In genomic region chr9:72351538-72352453, GRCh38 we compare ENCODE assay signal across 12 cellular contexts. TPM values are rescaled to one million over a fixed set of nuclear protein-coding genes. Genes with fewer than 3 reads are reported as not detected.
DNase-seq lines count a peak whose midpoint lies in the region; ATAC-seq and TF ChIP-seq lines count a peak whose summit lies in the region.
"Had no signal": no experiment of that assay in that cellular context is flagged by ENCODE, and none has a peak within 500 bp of the region (broad histone marks: within the 10 kb centered on the region; RNA-seq: fewer than 3 reads in every experiment).

No MANE protein-coding gene starts in this region.

- peak; percentile 24 for DNase-seq in DMS 273 (lab: John Stamatoyannopoulos, UW; ENCODE audit: unreplicated experiment)
- no peak for DNase-seq in DMS 273 treated with DMSO at 0.1 percent for 48 hours (lab: John Stamatoyannopoulos, UW)
- peak; percentile 79 for DNase-seq in Panc1 (ENCODE audit: low read depth, low spot score)
- DNase-seq in epithelial cell of esophagus (ENCODE audit: low read depth), result peak; percentile 92
- DNase-seq in osteoblast (ENCODE audit: insufficient read length, low spot score, missing footprints), result peak; percentile 89
- no peak for DNase-seq in vagina (ENCODE audit: extremely low spot score in 2 of 2)
- no peak for DNase-seq in activated CD8-positive, alpha-beta memory T cell treated with anti-CD3 and anti-CD28 coated beads, Interleukin-2, amount 50 U/mL, for 48 hours
- DNase-seq in activated naive CD4-positive, alpha-beta T cell treated with Interleukin-2 at 50 U/mL for 16 hours, result no peak
- DNase-seq: 8988T, DMS79, Karpas-422, NCI-H446 treated with DMSO at 0.1 percent for 48 hours had no signal

- peak; percentile 85 for ATAC-seq in Panc1

- intact Hi-C loops in Panc1 (cut with micrococcal nuclease; ENCODE audit: unreplicated experiment), result loop anchor here (10.0 kb wide), 1 partner anchor 67 kb away; no protein-coding TSS in a partner anchor
- intact Hi-C loops in vagina (cut with DNase I), result no loop called here

- H3K4me1 ChIP-seq in Panc1 (ENCODE audit: control insufficient read depth, insufficient read depth, low read length), result peaks cover 49% of the 10 kb centered on the region
- H3K4me1 ChIP-seq in osteoblast (ENCODE audit: insufficient read depth, low read length), result peaks cover 8% of the 10 kb centered on the region
- peaks cover 20% of the 10 kb centered on the region for H3K4me1 ChIP-seq in vagina

- no peak for TF ChIP-seq POLR2A in vagina (IDR thresholded peaks at IDR 0.05)

- TF ChIP-seq CTCF in Panc1 (IDR thresholded peaks at IDR 0.05), result no peak
- no peak for TF ChIP-seq CTCF in epithelial cell of esophagus (IDR thresholded peaks at IDR 0.05; ENCODE audit: insufficient read depth, low read depth, low read length, missing control alignments)
- TF ChIP-seq CTCF in osteoblast (IDR thresholded peaks at IDR 0.05; ENCODE audit: extremely low read depth, low read depth, low read length), result no peak
- no peak for TF ChIP-seq CTCF in vagina (IDR thresholded peaks at IDR 0.05)

- H3K4me3 ChIP-seq in Panc1 (ENCODE audit: low read depth in 2 of 2, low read length in 2 of 2), result no peak overlapping the region
- no peak overlapping the region for H3K4me3 ChIP-seq in epithelial cell of esophagus (ENCODE audit: low read length)
- H3K4me3 ChIP-seq in osteoblast (ENCODE audit: insufficient read depth, low read length), result no peak overlapping the region
- H3K4me3 ChIP-seq in vagina, result no peak overlapping the region

- peaks cover 11% of the 10 kb centered on the region for H3K79me2 ChIP-seq in osteoblast (ENCODE audit: insufficient read depth, low read length)

- H3K36me3 ChIP-seq in Panc1 (ENCODE audit: control insufficient read depth, insufficient read depth, low read length) (peaks cover 14% of the 10 kb centered on the region; the same call in 1 of the 2 replicates), osteoblast (ENCODE audit: insufficient read depth, low read length) (peaks cover 33% of the 10 kb centered on the region), vagina (peaks cover 0 to 37% of the 10 kb centered on the region in 2 donors)

- H3K27ac ChIP-seq in Panc1 (ENCODE audit: low read length) (peak overlapping the region; percentile 65), osteoblast (ENCODE audit: low read depth, low read length) (no peak overlapping the region), vagina (no peak overlapping the region)

- H3K27me3 ChIP-seq in Panc1 (ENCODE audit: control insufficient read depth, insufficient read depth, low read length) (no peaks in the 10 kb centered on the region), osteoblast (ENCODE audit: insufficient read depth, low read length) (no peaks in the 10 kb centered on the region), vagina (no peaks in the 10 kb centered on the region)

- in situ Hi-C loops in Panc1 (cut with HindIII; ENCODE audit: low pct_unique_long_range_greater_than_20kb, low sequenced_read_pairs), result no loop called here

- POLR2A ChIA-PET in Panc1 (lab: Charles Lee), result interaction anchor here (0.5 to 0.6 kb wide), 3 partner anchors 175 to 333 kb away, joined by 3 to 4 read pairs (median 3); no protein-coding TSS in a partner anchor

- BruUV-seq in Panc1 (replicated peaks; lab: Mats Ljungman, UMichigan), result no TSS peak

- no peak overlapping the region for H2AFZ ChIP-seq in osteoblast (ENCODE audit: low read length)

- H3K4me2 ChIP-seq in osteoblast (ENCODE audit: insufficient read depth, low read length), result no peak overlapping the region

- H3K9me3 ChIP-seq in Panc1 (ENCODE audit: control insufficient read depth, insufficient read depth, low read depth, low read length) (no peaks in the 10 kb centered on the region), osteoblast (ENCODE audit: low read depth, low read length) (no peaks in the 10 kb centered on the region), vagina (no peaks in the 10 kb centered on the region)

- CTCF ChIA-PET in Panc1 (lab: Charles Lee), result interaction anchor here (0.6 kb wide), 1 partner anchor 439 kb away, joined by 5 read pairs; no protein-coding TSS in a partner anchor

- peaks cover 23% of the 10 kb centered on the region for H4K20me1 ChIP-seq in osteoblast (ENCODE audit: insufficient read depth, low read length)

RNA-seq across cellular contexts. Expression of gene ZFAND5, which starts 13.2 kb away (rescaled TPM):
- 185 TPM for total RNA-seq in Panc1 (2021; ENCODE audit: unreplicated experiment)
- 113 TPM for polyA plus RNA-seq in Panc1 (2012; ENCODE audit: insufficient read length)
- total RNA-seq in osteoblast, result 153 and 164 TPM in 2 replicates
- total RNA-seq in vagina, result 277 TPM

Comparison
In these comparisons a context has a peak if more than half of its experiments do, and no peak if none do; other contexts are left out.
1. DNase-seq: peak in DMS 273 (single experiment), Panc1 (single experiment), epithelial cell of esophagus (single experiment) and osteoblast (single experiment); none in DMS 273 treated with DMSO at 0.1 percent for 48 hours (single experiment), vagina (0 of 2), activated CD8-positive, alpha-beta memory T cell treated with anti-CD3 and anti-CD28 coated beads, Interleukin-2, amount 50 U/mL, for 48 hours (single experiment) and activated naive CD4-positive, alpha-beta T cell treated with Interleukin-2 at 50 U/mL for 16 hours (single experiment).